Comparison of ENCODE assay signal across 8 cellular contexts in genomic region chr12:57755454-57756372, GRCh38. TPM values are rescaled to one million over a fixed set of nuclear protein-coding genes. Genes with fewer than 3 reads are reported as not detected.
DNase-seq lines count a peak whose midpoint lies in the region; ATAC-seq and TF ChIP-seq lines count a peak whose summit lies in the region.

No MANE protein-coding gene starts in this region.

- no peak overlapping the region; the same call in 1 of the 2 replicates for H3K23ac ChIP-seq in IMR-90 (ENCODE audit: low read depth, low read length)

- H3K36me3 Mint-ChIP-seq in CD14-positive monocyte, result peaks cover 5 to 16% of the 10 kb centered on the region in 2 donors

- peaks cover 44% of the 10 kb centered on the region for H3K4me1 Mint-ChIP-seq in CD14-positive monocyte

- peaks cover 9 to 18% of the 10 kb centered on the region in 2 experiments; a peak in 3 of 4 replicates for H3K79me1 ChIP-seq in IMR-90 (ENCODE audit: low read depth in 1 of 2, low read length in 2 of 2)

- no peak for ATAC-seq in IMR-90 (ENCODE audit: low read depth)
- ATAC-seq in psoas muscle, result no peak

- H3K4me3 Mint-ChIP-seq in CD14-positive monocyte, result peak overlapping the region; percentile 85 to 89

- CTCF ChIA-PET in IMR-90 (lab: Yijun Ruan, JAX), result interaction anchor here (0.6 kb wide), 1 partner anchor 11 kb away, joined by 3 read pairs; the partner anchor contains the start of gene CYP27B1

- no peak overlapping the region for H4K91ac ChIP-seq in IMR-90 (ENCODE audit: insufficient read depth, low read depth, low read length)

- H3K9ac ChIP-seq in IMR-90 (ENCODE audit: low read depth, low read length), result peak overlapping the region; percentile 28; the same call in 1 of the 2 replicates

- no peak overlapping the region for H4K8ac ChIP-seq in IMR-90 (ENCODE audit: low read depth in 2 of 2, low read length in 2 of 2)

- H3K14ac ChIP-seq in IMR-90 (replicated peaks; ENCODE audit: low read depth, low read length), result no peak overlapping the region

- H2AK5ac ChIP-seq in IMR-90 (ENCODE audit: low read depth, low read length), result no peak overlapping the region

- dilution Hi-C loops in IMR-90 (cut with HindIII; ENCODE audit: low sequenced_read_pairs, unreplicated experiment), result no loop called here

- BruUV-seq in IMR-90 (replicated peaks; lab: Mats Ljungman, UMichigan), result no TSS peak

- TF ChIP-seq RAD21 in IMR-90 (IDR thresholded peaks at IDR 0.05; ENCODE audit: low read length), result no peak

- TF ChIP-seq CTCF in CD14-positive monocyte (IDR thresholded peaks at IDR 0.05) (no peak), IMR-90 (conservative IDR thresholded peaks at IDR 0.05; ENCODE audit: low read depth, low read length) (no peak), foreskin fibroblast (IDR thresholded peaks at IDR 0.05; ENCODE audit: low read depth, low read length) (no peak), psoas muscle (IDR thresholded peaks at IDR 0.05) (no peak)

- H4K20me1 ChIP-seq in IMR-90 (ENCODE audit: insufficient read depth, low read length), result peaks cover 1% of the 10 kb centered on the region; the same call in 1 of the 2 replicates

- H3K27ac ChIP-seq in IMR-90 (ENCODE audit: insufficient read depth, low read length), result no peak overlapping the region; the same call in 1 of the 2 replicates
- H3K27ac ChIP-seq in psoas muscle, result no peak overlapping the region

- H3K18ac ChIP-seq in IMR-90 (ENCODE audit: low read depth, low read length), result no peak overlapping the region

- H3K27me3 Mint-ChIP-seq in CD14-positive monocyte (ENCODE audit: low read depth in 3 of 3), result peaks cover 7 to 13% (median 7%) of the 10 kb centered on the region in 3 donors

- peaks cover 10% of the 10 kb centered on the region for H3K9me1 ChIP-seq in IMR-90 (ENCODE audit: insufficient read depth, low read length)

- H2BK5ac ChIP-seq in IMR-90 (ENCODE audit: low read depth, low read length, poor library complexity, severe bottlenecking), result no peak overlapping the region

- WGBS in IMR-90 (ENCODE audit: extremely low coverage in 2 of 2, insufficient read length in 1 of 2), 2 experiments, result 1% methylated on average over 41 of the region's 76 CpGs; no CpG with 5 or more reads in 1 of the 2 experiments
- WGBS in psoas muscle, 3 donors, result 3 to 5% (median 5%) methylated on average over 45 to 76 of the region's 76 CpGs

- H2AFZ ChIP-seq in IMR-90 (replicated peaks; ENCODE audit: low read length, poor library complexity), result peak overlapping the region; percentile 82

- H3K4me3 ChIP-seq in IMR-90 (ENCODE audit: insufficient read depth, low read depth, low read length), result peak overlapping the region; percentile 59
- H3K4me3 ChIP-seq in foreskin fibroblast (ENCODE audit: low read depth in 1 of 2, low read length in 2 of 2), result peak overlapping the region; percentile 36 to 50
- peak overlapping the region; percentile 72 for H3K4me3 ChIP-seq in psoas muscle

- POLR2A ChIA-PET in IMR-90 (lab: Charles Lee; ENCODE audit: unreplicated experiment), result no interaction called here

- H3K36me3 ChIP-seq in IMR-90 (ENCODE audit: control insufficient read depth, insufficient read depth, low read length), result peaks cover 13% of the 10 kb centered on the region
- H3K36me3 ChIP-seq in psoas muscle (ENCODE audit: insufficient read depth in 1 of 2, low read depth in 1 of 2), result peaks cover 3 to 23% of the 10 kb centered on the region in 2 donors

- no peaks in the 10 kb centered on the region for H3K9me3 ChIP-seq in IMR-90 (ENCODE audit: control insufficient read depth, insufficient read depth, low read length)
- no peaks in the 10 kb centered on the region for H3K9me3 ChIP-seq in psoas muscle

- no peak overlapping the region for H2BK15ac ChIP-seq in IMR-90 (ENCODE audit: low read depth, low read length)

- no peak overlapping the region for H4K5ac ChIP-seq in IMR-90 (ENCODE audit: low read depth, low read length)

- H3K56ac ChIP-seq in IMR-90 (ENCODE audit: extremely low read depth, insufficient read depth, low read length), result no peak overlapping the region

- H2BK120ac ChIP-seq in IMR-90 (ENCODE audit: low read depth, low read length), result no peak overlapping the region

- H3K27ac Mint-ChIP-seq in CD14-positive monocyte, result peak overlapping the region in 6 of 7 donors; percentile 5 to 83 (median 56)

- peak overlapping the region; percentile 81 for H3K4me2 ChIP-seq in IMR-90 (ENCODE audit: low read depth, low read length)

- DNase-seq in CD14-positive monocyte (ENCODE audit: low spot score) (no peak), IMR-90 (no peak), activated T-helper 1 cell treated with Interleukin-2 at 50 U/mL for 16 hours (ENCODE audit: low read depth) (peak; percentile 29), foreskin fibroblast (no peak), psoas muscle (peak in 1 of 2 donors; percentile 62), NCI-H2107 treated with DMSO at 0.1 percent for 48 hours (lab: John Stamatoyannopoulos, UW; ENCODE audit: unreplicated experiment) (no peak), GM19240 (ENCODE audit: insufficient read length, low spot score) (no peak), middle frontal gyrus (ENCODE audit: extremely low spot score, low spot score) (no peak)

- no peak overlapping the region for H3K4ac ChIP-seq in IMR-90 (ENCODE audit: low read depth, low read length)

- H3K27me3 ChIP-seq in IMR-90 (ENCODE audit: control insufficient read depth, insufficient read depth, low read length) (peaks cover 10% of the 10 kb centered on the region), psoas muscle (ENCODE audit: insufficient read depth in 3 of 3, low read length in 2 of 3) (peaks cover 0 to 4% (median 0%) of the 10 kb centered on the region in 3 donors)

- TF ChIP-seq POLR2A in IMR-90 (IDR thresholded peaks at IDR 0.05; ENCODE audit: low read depth, low read length), result no peak

- H3K4me1 ChIP-seq in IMR-90 (ENCODE audit: control insufficient read depth, insufficient read depth, low read length) (peaks cover 7% of the 10 kb centered on the region), psoas muscle (peaks cover 18% of the 10 kb centered on the region)

- H3K9me3 Mint-ChIP-seq in CD14-positive monocyte, result peaks cover 0 to 7% (median 0%) of the 10 kb centered on the region in 7 donors

- intact Hi-C loops in CD14-positive monocyte (cut with micrococcal nuclease), result loop anchor here in 1 of 2 donors (10.0 kb wide), 1 partner anchor 211 kb away; the partner anchor contains the start of gene DCTN2
- intact Hi-C loops in IMR-90 (cut with micrococcal nuclease), result no loop called here
- intact Hi-C loops in psoas muscle (cut with DNase I), result no loop called here

- H2BK20ac ChIP-seq in IMR-90 (ENCODE audit: low read depth, low read length), result no peak overlapping the region

- in situ Hi-C loops in IMR-90 (cut with MboI; ENCODE audit: low sequenced_read_pairs), result no loop called here

- peak overlapping the region; percentile 3 for H2AK9ac ChIP-seq in IMR-90 (replicated peaks; ENCODE audit: low read depth, low read length, poor library complexity)

TF ChIP-seq in IMR-90, 13 proteins besides CTCF, POLR2A, EP300 and RAD21 (continues in another document):
- no peak for TF ChIP-seq SMC3 (IDR thresholded peaks at IDR 0.05; ENCODE audit: low read depth, low read length)
- TF ChIP-seq FOS (IDR thresholded peaks at IDR 0.05; ENCODE audit: low read depth, low read length), result no peak
- no peak for TF ChIP-seq USF2 (IDR thresholded peaks at IDR 0.05; ENCODE audit: low read depth, low read length)
- TF ChIP-seq BHLHE40 (IDR thresholded peaks at IDR 0.05; ENCODE audit: low read depth, low read length), result no peak
- no peak for TF ChIP-seq RFX5 (IDR thresholded peaks at IDR 0.05; ENCODE audit: low read depth, low read length)
- no peak for TF ChIP-seq CHD1 (IDR thresholded peaks at IDR 0.05; ENCODE audit: low read depth, low read length)

RNA-seq across cellular contexts. Expression of gene MARCHF9, which starts 0.8 kb away (rescaled TPM):
- polyA plus RNA-seq in CD14-positive monocyte (under 1 TPM; 0.14 to 0.23 TPM), IMR-90 (2012; rRNA removed) (4.7 and 5.4 TPM in 2 replicates), psoas muscle (1 to 10 TPM; 5.7 to 8.8 (median 7.2) TPM)
- total RNA-seq in IMR-90 (2012; rRNA removed) (1.1 TPM in 2 replicates), psoas muscle (1 to 10 TPM; 7.8 to 9.4 (median 8.8) TPM)
- polyA plus RNA-seq in IMR-90 (2012; cell fraction: cytosol; rRNA removed), result 3.6 and 5.6 TPM in 2 replicates
- polyA plus RNA-seq in IMR-90 (2012; cell fraction: nucleus; rRNA removed; ENCODE audit: low replicate concordance), result 8.1 and 11.9 TPM in 2 replicates

RNA-seq across cellular contexts. Expression of gene CDK4, which starts 3.6 kb away (rescaled TPM):
- polyA plus RNA-seq in CD14-positive monocyte (10 to 100 TPM; 27.4 to 38.4 TPM), IMR-90 (2012; rRNA removed) (252 and 261 TPM in 2 replicates), psoas muscle (100 to 1,000 TPM in 1 of 3 donors, 10 to 100 TPM in 2; 52.8 to 105 (median 56.6) TPM)
- total RNA-seq in IMR-90 (2012; rRNA removed) (239 and 297 TPM in 2 replicates), psoas muscle (10 to 100 TPM; 38.0 to 74.1 (median 53.6) TPM)
- polyA plus RNA-seq in IMR-90 (2012; cell fraction: cytosol; rRNA removed), result 201 and 295 TPM in 2 replicates
- polyA plus RNA-seq in IMR-90 (2012; cell fraction: nucleus; rRNA removed; ENCODE audit: low replicate concordance), result 85.8 and 86.8 TPM in 2 replicates

RNA-seq across cellular contexts. Expression of gene TSPAN31, which starts 10.9 kb away (rescaled TPM):
- 10 to 100 TPM; 43.0 to 48.1 TPM for polyA plus RNA-seq in CD14-positive monocyte
- 51.1 and 71.2 TPM in 2 replicates for total RNA-seq in IMR-90 (2012; rRNA removed)
- polyA plus RNA-seq in IMR-90 (2012; rRNA removed), result 9.9 and 12.3 TPM in 2 replicates
- polyA plus RNA-seq in IMR-90 (2012; cell fraction: cytosol; rRNA removed), result 22.4 and 46.8 TPM in 2 replicates
- polyA plus RNA-seq in IMR-90 (2012; cell fraction: nucleus; rRNA removed; ENCODE audit: low replicate concordance), result 23.3 and 27.2 TPM in 2 replicates
- total RNA-seq in psoas muscle, result 10 to 100 TPM; 14.6 to 21.0 (median 18.8) TPM
- polyA plus RNA-seq in psoas muscle, result 10 to 100 TPM; 16.8 to 31.2 (median 23.2) TPM

RNA-seq across cellular contexts. Expression of gene CYP27B1, which starts 11.2 kb away (rescaled TPM):
- polyA plus RNA-seq in CD14-positive monocyte, result not detected
- total RNA-seq in IMR-90 (2012; rRNA removed), result 0.36 and 0.56 TPM in 2 replicates
- 0.80 and 1.3 TPM in 2 replicates for polyA plus RNA-seq in IMR-90 (2012; rRNA removed)
- polyA plus RNA-seq in IMR-90 (2012; cell fraction: cytosol; rRNA removed), result 0.38 and 0.49 TPM in 2 replicates
- polyA plus RNA-seq in IMR-90 (2012; cell fraction: nucleus; rRNA removed; ENCODE audit: low replicate concordance), result 10.4 and 13.8 TPM in 2 replicates
- total RNA-seq in psoas muscle, result under 1 TPM in 3 of 4 donors, not detected in 1; 0.42 to 0.54 (median 0.50) TPM
- under 1 TPM in 2 of 3 donors, not detected in 1; 0.06 to 0.10 TPM for polyA plus RNA-seq in psoas muscle

RNA-seq across cellular contexts. Expression of gene METTL1, which starts 16.2 kb away (rescaled TPM):
- polyA plus RNA-seq in CD14-positive monocyte (1 to 10 TPM; 3.4 to 3.7 TPM), IMR-90 (2012; rRNA removed) (27.5 and 31.4 TPM in 2 replicates), psoas muscle (10 to 100 TPM; 18.8 to 80.9 (median 19.0) TPM)
- total RNA-seq in IMR-90 (2012; rRNA removed) (10.8 and 12.4 TPM in 2 replicates), psoas muscle (10 to 100 TPM; 24.3 to 56.5 (median 30.4) TPM)
- polyA plus RNA-seq in IMR-90 (2012; cell fraction: cytosol; rRNA removed), result 10.0 and 20.0 TPM in 2 replicates
- 31.9 and 38.5 TPM in 2 replicates for polyA plus RNA-seq in IMR-90 (2012; cell fraction: nucleus; rRNA removed; ENCODE audit: low replicate concordance)
